ENCODE assay signal across 8 cellular contexts in the genomic region with DNA sequence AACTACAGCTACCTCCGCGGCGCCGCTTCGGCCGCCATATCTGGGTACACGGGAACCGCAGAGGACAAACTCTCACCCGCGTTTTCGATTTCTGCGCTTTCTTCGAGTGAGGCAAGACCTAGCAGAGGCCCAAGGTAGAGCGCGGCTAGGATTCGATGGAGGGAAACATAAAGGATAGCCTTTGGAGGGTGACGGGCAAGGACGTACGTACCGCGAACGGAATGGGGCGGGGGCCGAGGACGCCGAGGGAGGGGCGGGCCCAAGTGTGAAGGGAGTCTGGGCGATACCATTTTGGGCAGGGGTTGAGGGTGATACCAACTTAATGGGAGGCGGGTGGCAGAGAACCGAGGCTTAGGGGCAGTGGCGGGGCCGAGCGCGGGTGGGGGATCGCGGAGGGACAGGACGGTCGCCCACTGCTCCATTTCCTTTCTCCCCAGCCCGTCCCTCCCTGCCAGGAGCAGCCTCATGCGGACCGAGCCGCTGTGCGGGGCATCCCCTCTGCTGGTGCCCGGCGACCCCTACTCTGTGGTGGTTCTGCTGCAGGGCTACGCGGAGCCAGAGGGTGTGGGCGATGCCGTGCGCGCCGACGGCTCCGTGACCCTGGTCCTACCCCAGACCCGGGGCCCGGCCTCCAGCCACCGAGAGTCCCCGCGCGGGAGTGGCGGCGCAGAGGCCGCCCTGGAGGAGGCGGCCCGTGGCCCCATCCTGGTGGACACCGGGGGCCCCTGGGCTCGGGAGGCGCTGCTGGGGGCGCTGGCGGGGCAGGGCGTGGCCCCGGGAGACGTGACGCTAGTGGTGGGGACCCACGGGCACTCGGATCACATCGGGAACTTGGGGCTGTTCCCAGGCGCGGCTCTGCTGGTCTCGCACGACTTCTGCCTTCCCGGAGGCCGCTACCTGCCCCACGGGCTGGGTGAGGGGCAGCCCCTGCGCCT. TPM values are rescaled to one million over a fixed set of nuclear protein-coding genes. Genes with fewer than 3 reads are reported as not detected.
DNase-seq lines count a peak whose midpoint lies in the region; ATAC-seq and TF ChIP-seq lines count a peak whose summit lies in the region.

A gene with protein sequence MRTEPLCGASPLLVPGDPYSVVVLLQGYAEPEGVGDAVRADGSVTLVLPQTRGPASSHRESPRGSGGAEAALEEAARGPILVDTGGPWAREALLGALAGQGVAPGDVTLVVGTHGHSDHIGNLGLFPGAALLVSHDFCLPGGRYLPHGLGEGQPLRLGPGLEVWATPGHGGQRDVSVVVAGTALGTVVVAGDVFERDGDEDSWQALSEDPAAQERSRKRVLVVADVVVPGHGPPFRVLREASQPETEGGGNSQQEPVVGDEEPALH (plus strand): TSS at position 37 of the 935 bp plus-strand sequence. CDS start 429 bp downstream, at position 466.

- BruUV-seq in HCT116 (replicated peaks; lab: Mats Ljungman, UMichigan): no TSS peak

- peak within 1 kb of the TSS; percentile 99 for H3K27ac Mint-ChIP-seq in activated naive CD4-positive, alpha-beta T cell treated with anti-CD3 and anti-CD28 coated beads for 36 hours

- peak; percentile 70 for ATAC-seq in HCT116
- peak; percentile 93 for ATAC-seq in gastroesophageal sphincter

- H3K4me1 Mint-ChIP-seq in activated naive CD4-positive, alpha-beta T cell treated with anti-CD3 and anti-CD28 coated beads for 36 hours (ENCODE audit: low read depth): peaks cover 30% of the 10 kb centered on the region

- H3K36me3 ChIP-seq in ES-I3 (ENCODE audit: insufficient read depth, low read length) (no peaks in the 10 kb centered on the region), HCT116 (ENCODE audit: control insufficient read depth in 1 of 2, insufficient read depth in 2 of 2, low read length in 2 of 2) (no peaks in the 10 kb centered on the region), SJSA1 (peaks cover 5% of the 10 kb centered on the region; the same call in 1 of the 2 replicates), gastroesophageal sphincter (peaks cover 0 to 23% of the 10 kb centered on the region in 2 donors), neutrophil (no peaks in the 10 kb centered on the region), subcutaneous abdominal adipose tissue (ENCODE audit: control insufficient read depth in 5 of 5, insufficient read depth in 5 of 5, low read length in 5 of 5) (peaks cover 0 to 5% (median 3%) of the 10 kb centered on the region in 5 donors)

- TF ChIP-seq POLR2A in HCT116 (IDR thresholded peaks at IDR 0.05; ENCODE audit: borderline replicate concordance, extremely low read depth, insufficient read depth, insufficient read length) (peak; percentile 92), gastroesophageal sphincter (IDR thresholded peaks at IDR 0.05) (peak; percentile 15 to 34)

- H2AFZ ChIP-seq in HCT116 (ENCODE audit: low read depth, low read length, poor library complexity, severe bottlenecking): no peak within 1 kb of the TSS

- RAD21 ChIA-PET in HCT116 (lab: Charles Lee; ENCODE audit: low non-redundant PET in 1 of 2, low total read pairs in 2 of 2, uncharacterized antibody in 2 of 2, unreplicated experiment in 2 of 2): no interaction called here

- H3K4me3 Mint-ChIP-seq in activated naive CD4-positive, alpha-beta T cell treated with anti-CD3 and anti-CD28 coated beads for 36 hours: peak within 1 kb of the TSS; percentile 100

- TF ChIP-seq CTCF in HCT116 (IDR thresholded peaks at IDR 0.05 in 2 of 3, conservative IDR thresholded peaks at IDR 0.05 in 1 of 3; ENCODE audit: borderline replicate concordance in 1 of 3, insufficient read depth in 1 of 3, low read depth in 2 of 3, low read length in 2 of 3): no peak
- TF ChIP-seq CTCF in gastroesophageal sphincter (IDR thresholded peaks at IDR 0.05): peak in 1 of 4 experiments; percentile 11
- no peak for TF ChIP-seq CTCF in neutrophil (IDR thresholded peaks at IDR 0.05)

- H3K27me3 Mint-ChIP-seq in activated naive CD4-positive, alpha-beta T cell treated with anti-CD3 and anti-CD28 coated beads for 36 hours (ENCODE audit: low read depth): no peaks in the 10 kb centered on the region

- H3K79me2 ChIP-seq in HCT116 (ENCODE audit: insufficient read depth, low read length): peaks cover 9% of the 10 kb centered on the region; the same call in 1 of the 2 replicates

- WGBS in gastroesophageal sphincter (ENCODE audit: low coverage in 1 of 2), 2 donors: 0% methylated on average over 21 of the region's 85 CpGs; no CpG with 5 or more reads in 1 of the 2 donors

- H3K4me1 ChIP-seq in ES-I3 (ENCODE audit: insufficient read depth, low read length) (0 out of 2 replicates have a peak, but pooled peaks cover 7% of the 10 kb centered on the region), HCT116 (ENCODE audit: control insufficient read depth in 1 of 2, insufficient read depth in 2 of 2, low read length in 2 of 2) (peaks cover 37 to 54% of the 10 kb centered on the region in 2 experiments), SJSA1 (replicated peaks) (peaks cover 21% of the 10 kb centered on the region), gastroesophageal sphincter (peaks cover 0 to 58% (median 17%) of the 10 kb centered on the region in 3 donors), neutrophil (ENCODE audit: control insufficient read depth in 1 of 2, insufficient read depth in 1 of 2, low read depth in 1 of 2, low read length in 1 of 2) (peaks cover 35 to 43% of the 10 kb centered on the region in 2 experiments), subcutaneous abdominal adipose tissue (ENCODE audit: control insufficient read depth in 5 of 5, insufficient read depth in 5 of 5, low read length in 5 of 5) (peaks cover 2 to 41% (median 29%) of the 10 kb centered on the region in 5 donors)

- no peaks in the 10 kb centered on the region for H3K27me3 ChIP-seq in HCT116 (ENCODE audit: insufficient read depth, low read length)
- H3K27me3 ChIP-seq in SJSA1 (replicated peaks): no peaks in the 10 kb centered on the region
- no peaks in the 10 kb centered on the region for H3K27me3 ChIP-seq in gastroesophageal sphincter
- H3K27me3 ChIP-seq in neutrophil: peaks cover 16% of the 10 kb centered on the region
- H3K27me3 ChIP-seq in subcutaneous abdominal adipose tissue (ENCODE audit: control insufficient read depth in 5 of 5, insufficient read depth in 4 of 5, low read length in 5 of 5): no peaks in the 10 kb centered on the region

- intact Hi-C loops in HCT116 (cut with micrococcal nuclease): no loop called here
- intact Hi-C loops in activated naive CD4-positive, alpha-beta T cell treated with anti-CD3 and anti-CD28 coated beads for 36 hours (cut with micrococcal nuclease): loop anchor here (1.0 to 5.0 kb wide), 6 partner anchors 8 to 720 kb away; a partner anchor contains a TSS

- no peak for TF ChIP-seq RAD21 in HCT116 (IDR thresholded peaks at IDR 0.05; ENCODE audit: low read depth)

- H3K36me3 Mint-ChIP-seq in activated naive CD4-positive, alpha-beta T cell treated with anti-CD3 and anti-CD28 coated beads for 36 hours (ENCODE audit: low read depth): peaks cover 13% of the 10 kb centered on the region

- H3K9me3 ChIP-seq in ES-I3 (ENCODE audit: control insufficient read depth, insufficient read depth, low read length) (no peaks in the 10 kb centered on the region), HCT116 (ENCODE audit: control insufficient read depth in 1 of 2, insufficient read depth in 1 of 2, low read depth in 1 of 2, low read length in 2 of 2) (no peaks in the 10 kb centered on the region), SJSA1 (replicated peaks) (no peaks in the 10 kb centered on the region), gastroesophageal sphincter (no peaks in the 10 kb centered on the region), neutrophil (no peaks in the 10 kb centered on the region), subcutaneous abdominal adipose tissue (ENCODE audit: control insufficient read depth in 5 of 5, low read length in 5 of 5) (no peaks in the 10 kb centered on the region)

- H3K4me2 ChIP-seq in HCT116 (ENCODE audit: low read length): peak within 1 kb of the TSS; percentile 84

- H3K27ac ChIP-seq in HCT116 (ENCODE audit: low read depth, low read length): peak within 1 kb of the TSS; percentile 98
- H3K27ac ChIP-seq in SJSA1: peak within 1 kb of the TSS; percentile 85
- H3K27ac ChIP-seq in gastroesophageal sphincter: peak within 1 kb of the TSS; percentile 87 to 98 (median 96)
- peak within 1 kb of the TSS; percentile 87 for H3K27ac ChIP-seq in neutrophil
- H3K27ac ChIP-seq in subcutaneous abdominal adipose tissue (ENCODE audit: low read depth, low read length): peak within 1 kb of the TSS; percentile 81

- POLR2A ChIA-PET in HCT116 (lab: Charles Lee): interaction anchor here (3.0 kb wide), 1 partner anchor 26 kb away, joined by 16 read pairs; a partner anchor contains a TSS

- no peak for TF ChIP-seq EP300 in gastroesophageal sphincter (IDR thresholded peaks at IDR 0.05)

- H3K9me3 Mint-ChIP-seq in activated naive CD4-positive, alpha-beta T cell treated with anti-CD3 and anti-CD28 coated beads for 36 hours: no peaks in the 10 kb centered on the region

- no peaks in the 10 kb centered on the region for H4K20me1 ChIP-seq in HCT116 (ENCODE audit: insufficient read depth)

- DNase-seq in HCT116 (ENCODE audit: low read depth, low spot score): peak; percentile 87
- peak; percentile 96 for DNase-seq in NAMALWA (ENCODE audit: low spot score)
- DNase-seq in SJSA1 (ENCODE audit: low read depth in 1 of 2, low spot score in 2 of 2): peak; percentile 88 to 90
- DNase-seq in activated naive CD4-positive, alpha-beta T cell treated with anti-CD3 and anti-CD28 coated beads for 36 hours: peak; percentile 94

- H3K9ac ChIP-seq in ES-I3 (ENCODE audit: low read depth, low read length) (peak within 1 kb of the TSS; percentile 88), HCT116 (ENCODE audit: low read length) (peak within 1 kb of the TSS; percentile 98), subcutaneous abdominal adipose tissue (ENCODE audit: low read length in 5 of 5) (peak within 1 kb of the TSS; percentile 30 to 94 (median 91))

- no peaks in the 10 kb centered on the region for H3K9me2 ChIP-seq in HCT116 (ENCODE audit: insufficient read depth)

- CTCF ChIA-PET in HCT116 (lab: Charles Lee): interaction anchor here (1.0 kb wide), 1 partner anchor 45 kb away, joined by 3 read pairs; no protein-coding TSS in a partner anchor
- CTCF ChIA-PET in activated naive CD4-positive, alpha-beta T cell treated with anti-CD3 and anti-CD28 coated beads for 36 hours (lab: Charles Lee): interaction anchor here (0.8 to 1.4 kb wide), 4 partner anchors 22 to 218 kb away, joined by 3 to 4 read pairs (median 4); a partner anchor contains a TSS

- peak within 1 kb of the TSS; percentile 78 to 87 for H3K4me3 ChIP-seq in HCT116 (replicated peaks in 1 of 2; ENCODE audit: low read depth in 1 of 2, low read length in 2 of 2)
- H3K4me3 ChIP-seq in SJSA1: peak within 1 kb of the TSS; percentile 64
- H3K4me3 ChIP-seq in gastroesophageal sphincter: peak within 1 kb of the TSS; percentile 74 to 96
- H3K4me3 ChIP-seq in neutrophil (ENCODE audit: low read depth in 1 of 2, low read length in 1 of 2): peak within 1 kb of the TSS; percentile 97 to 98
- H3K4me3 ChIP-seq in subcutaneous abdominal adipose tissue (ENCODE audit: low read depth in 1 of 5, low read length in 5 of 5): peak within 1 kb of the TSS; percentile 81 to 96 (median 92)

RNA-seq across cellular contexts. Expression of the gene that starts here (rescaled TPM):
- total RNA-seq in HCT116 (2021; ENCODE audit: unreplicated experiment) (2.0 TPM), gastroesophageal sphincter (1 to 10 TPM; 4.8 to 8.1 (median 6.6) TPM)
- 0.76 and 0.87 TPM in 2 replicates for polyA plus RNA-seq in HCT116 (2012)
- total RNA-seq in SJSA1 (2014; rRNA removed; shearing (Covaris generic)): 2.4 and 3.3 TPM in 2 replicates
- total RNA-seq in activated naive CD4-positive, alpha-beta T cell treated with anti-CD3 and anti-CD28 coated beads for 36 hours: 1 to 10 TPM; 2.3 to 2.9 TPM

Comparison
In these comparisons a context has a peak if more than half of its experiments do, and no peak if none do; other contexts are left out.
1. Peak in every context shown above with its lines: DNase-seq, ATAC-seq, H3K4me3 ChIP-seq and H3K27ac ChIP-seq.